ENCODE assay signal across 8 cellular contexts in genomic region chr10:88991161-88991899, GRCh38. TPM values are rescaled to one million over a fixed set of nuclear protein-coding genes. Genes with fewer than 3 reads are reported as not detected.
A peak's percentile ranks its signal among the peaks of the same experiment; 100 is the strongest.
DNase-seq lines count a peak whose midpoint lies in the region; ATAC-seq and TF ChIP-seq lines count a peak whose summit lies in the region.

No MANE protein-coding gene starts in this region.

- DNase-seq in NCI-H526 treated with DMSO at 0.1 percent for 48 hours (lab: John Stamatoyannopoulos, UW) (peak; percentile 9), endothelial cell (ENCODE audit: low spot score) (peak; percentile 47), mesothelial cell of epicardium (ENCODE audit: low spot score in 2 of 2, unreplicated experiment in 2 of 2) (peak; percentile 25 to 54)
- DNase-seq in activated CD8-positive, alpha-beta memory T cell treated with anti-CD3 and anti-CD28 coated beads, Interleukin-2, amount 50 U/mL, for 4 hours: peak; percentile 74
- DNase-seq in stimulated activated CD8-positive, alpha-beta memory T cell treated with anti-CD3 and anti-CD28 coated beads, Interleukin-4, amount 100 ng/mL, for 1 hour (ENCODE audit: low read depth in 2 of 2, low spot score in 1 of 2): peak; percentile 25 to 27

- H3K36me3 Mint-ChIP-seq in endothelial cell (ENCODE audit: low read depth, unreplicated experiment) (peaks cover 17% of the 10 kb centered on the region), mesothelial cell of epicardium (no peaks in the 10 kb centered on the region)

- H3K27ac Mint-ChIP-seq in endothelial cell (ENCODE audit: unreplicated experiment) (peak overlapping the region; percentile 84), mesothelial cell of epicardium (peak overlapping the region; percentile 91)

- peak; percentile 31 for TF ChIP-seq POLR2A in GM10847 (IDR thresholded peaks at IDR 0.05; ENCODE audit: extremely low read depth, insufficient read length)

- peaks cover 29% of the 10 kb centered on the region for H3K4me1 Mint-ChIP-seq in endothelial cell (ENCODE audit: unreplicated experiment)
- H3K4me1 Mint-ChIP-seq in mesothelial cell of epicardium: peaks cover 28% of the 10 kb centered on the region

- H3K9me3 Mint-ChIP-seq in endothelial cell (ENCODE audit: unreplicated experiment): no peaks in the 10 kb centered on the region
- H3K9me3 Mint-ChIP-seq in mesothelial cell of epicardium: no peaks in the 10 kb centered on the region

- H3K27me3 Mint-ChIP-seq in endothelial cell (ENCODE audit: unreplicated experiment) (peaks cover 3% of the 10 kb centered on the region), mesothelial cell of epicardium (ENCODE audit: low read depth) (peaks cover 7% of the 10 kb centered on the region)

- peak overlapping the region; percentile 94 for H3K4me3 Mint-ChIP-seq in endothelial cell (ENCODE audit: unreplicated experiment)
- peak overlapping the region; percentile 85 for H3K4me3 Mint-ChIP-seq in mesothelial cell of epicardium

- no peak for TF ChIP-seq CTCF in endothelial cell (IDR thresholded peaks at IDR 0.05; ENCODE audit: unreplicated experiment)
- no peak for TF ChIP-seq CTCF in mesothelial cell of epicardium (IDR thresholded peaks at IDR 0.05; ENCODE audit: unreplicated experiment)

- ATAC-seq in HG02642 (IDR thresholded peaks at IDR 0.05; ENCODE audit: poor library complexity, unreplicated experiment): peak; percentile 53
- ATAC-seq in GM21786 (IDR thresholded peaks at IDR 0.05; ENCODE audit: unreplicated experiment): no peak

RNA-seq across cellular contexts. Expression of gene FAS, which starts 0.7 kb away (rescaled TPM):
- total RNA-seq in endothelial cell (ENCODE audit: unreplicated experiment) (23.0 TPM), mesothelial cell of epicardium (6.1 to 6.8 TPM (median 6.3 TPM) in 3 replicates)

RNA-seq across cellular contexts. Expression of gene ACTA2, which starts 38.8 kb away (rescaled TPM):
- 98.5 TPM for total RNA-seq in endothelial cell (ENCODE audit: unreplicated experiment)
- 126 to 133 TPM (median 126 TPM) in 3 replicates for total RNA-seq in mesothelial cell of epicardium

Comparison
In these comparisons a context has a peak if more than half of its experiments do, and no peak if none do; other contexts are left out.
1. DNase-seq: peak in every context shown above with its lines; median percentile 74 in activated CD8-positive, alpha-beta memory T cell treated with anti-CD3 and anti-CD28 coated beads, Interleukin-2, amount 50 U/mL, for 4 hours; 47 in endothelial cell; 40 in mesothelial cell of epicardium; 26 in stimulated activated CD8-positive, alpha-beta memory T cell treated with anti-CD3 and anti-CD28 coated beads, Interleukin-4, amount 100 ng/mL, for 1 hour; 9 in NCI-H526 treated with DMSO at 0.1 percent for 48 hours.